Comparison of ENCODE assay signal across 18 cellular contexts in the genomic region with DNA sequence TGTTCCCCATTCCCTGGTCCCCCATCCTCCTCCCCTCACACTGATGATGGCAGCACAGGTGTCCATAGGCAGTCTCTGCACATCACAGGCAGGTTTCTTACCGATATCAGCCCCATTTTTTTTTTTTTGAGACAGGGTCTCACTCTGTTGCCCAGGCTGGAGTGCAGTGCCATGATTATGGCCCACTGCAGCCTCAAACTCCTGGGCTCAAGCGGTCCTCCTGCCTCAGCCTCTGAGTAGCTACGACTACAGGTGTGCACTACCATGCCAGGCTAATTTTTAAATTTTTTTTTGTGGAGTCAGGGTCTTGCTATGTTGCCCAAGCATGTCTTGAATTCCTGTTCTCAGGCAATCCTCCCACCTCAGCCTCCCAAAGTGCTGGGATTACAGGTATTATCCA. TPM values are rescaled to one million over a fixed set of nuclear protein-coding genes. Genes with fewer than 3 reads are reported as not detected.
DNase-seq lines count a peak whose midpoint lies in the region; ATAC-seq and TF ChIP-seq lines count a peak whose summit lies in the region.
"Had no signal": no experiment of that assay in that cellular context is flagged by ENCODE, and none has a peak within 500 bp of the region (broad histone marks: within the 10 kb centered on the region; RNA-seq: fewer than 3 reads in every experiment).

No MANE protein-coding gene starts in this region.

- H3K27ac ChIP-seq in dorsolateral prefrontal cortex (peak overlapping the region in 33 of 59 donors; percentile 2 to 99 (median 47)), gastrocnemius medialis (peak overlapping the region in 3 of 4 donors; percentile 65 to 97 (median 70))
- H3K27ac ChIP-seq: 22Rv1; BLaER1 treated with 17β-estradiol and CSF1 and Interleukin-3, amounts not matched to agents 10 nM and 100 nM had no signal

- no peak overlapping the region for H3K4me3 ChIP-seq in dorsolateral prefrontal cortex
- no peak overlapping the region for H3K4me3 ChIP-seq in gastrocnemius medialis
- no peak overlapping the region for H3K4me3 ChIP-seq in HAP-1
- H3K4me3 ChIP-seq: BLaER1 treated with 17β-estradiol and CSF1 and Interleukin-3, amounts not matched to agents 10 nM and 100 nM; GM23338 had no signal

- H3K27ac Mint-ChIP-seq in CD14-positive monocyte: peak overlapping the region; percentile 15 to 90 (median 79)
- H3K27ac Mint-ChIP-seq: GM23338 had no signal

- peaks cover 0 to 39% of the 10 kb centered on the region in 2 donors for H3K36me3 ChIP-seq in gastrocnemius medialis
- no peaks in the 10 kb centered on the region for H3K36me3 ChIP-seq in HAP-1 (replicated peaks)
- H3K36me3 ChIP-seq: BE2C had no signal

- intact Hi-C loops in CD14-positive monocyte (cut with micrococcal nuclease): no loop called here
- intact Hi-C loops in dorsolateral prefrontal cortex (cut with DNase I): no loop called here
- intact Hi-C loops in gastrocnemius medialis (cut with DNase I; ENCODE audit: low total_unique reads): no loop called here

- peaks cover 54% of the 10 kb centered on the region for H3K4me1 Mint-ChIP-seq in CD14-positive monocyte
- H3K4me1 Mint-ChIP-seq: CD4-positive, alpha-beta memory T cell; GM23338; H9 had no signal

- H3K36me3 Mint-ChIP-seq in CD14-positive monocyte: peaks cover 55 to 87% of the 10 kb centered on the region in 2 donors
- H3K36me3 Mint-ChIP-seq: CD4-positive, alpha-beta memory T cell had no signal

- in situ Hi-C loops in gastrocnemius medialis (cut with MboI; ENCODE audit: low sequenced_read_pairs in 4 of 4) (no loop called here), HAP-1 (cut with MboI; ENCODE audit: low sequenced_read_pairs) (no loop called here)

- no peak for TF ChIP-seq CTCF in CD14-positive monocyte (IDR thresholded peaks at IDR 0.05)
- TF ChIP-seq CTCF in dorsolateral prefrontal cortex (IDR thresholded peaks at IDR 0.05 in 54 of 56, conservative IDR thresholded peaks at IDR 0.05 in 2 of 56; ENCODE audit: low read depth in 1 of 56, partially characterized antibody in 56 of 56): no peak
- TF ChIP-seq CTCF in gastrocnemius medialis (IDR thresholded peaks at IDR 0.05 in 4 of 5, conservative IDR thresholded peaks at IDR 0.05 in 1 of 5): no peak
- TF ChIP-seq CTCF in omental fat pad (IDR thresholded peaks at IDR 0.05): no peak

- DNase-seq in CD14-positive monocyte (ENCODE audit: low spot score): no peak
- DNase-seq in dorsolateral prefrontal cortex: no peak
- DNase-seq in gastrocnemius medialis: no peak
- no peak for DNase-seq in HAP-1 (ENCODE audit: low spot score in 2 of 2)
- DNase-seq in stimulated activated naive CD8-positive, alpha-beta T cell treated with anti-CD3 and anti-CD28 coated beads, Interleukin-15, Interleukin-2, amounts not matched to agents 100 U/mL and 50 U/mL, for 24 hours: no peak
- no peak for DNase-seq in omental fat pad (ENCODE audit: low spot score)
- DNase-seq: BE2C; Calu3; CD4-positive, alpha-beta memory T cell; COR-L47; DMS53; DMS79 treated with DMSO at 0.1 percent for 48 hours; GF-D8; H9 had no signal

- H3K9me3 ChIP-seq in gastrocnemius medialis: no peaks in the 10 kb centered on the region
- H3K9me3 ChIP-seq in HAP-1: no peaks in the 10 kb centered on the region
- H3K9me3 ChIP-seq: BE2C had no signal

- TF ChIP-seq POLR2A in gastrocnemius medialis (IDR thresholded peaks at IDR 0.05): no peak

- H3K27me3 ChIP-seq in dorsolateral prefrontal cortex (no peaks in the 10 kb centered on the region), gastrocnemius medialis (no peaks in the 10 kb centered on the region), HAP-1 (ENCODE audit: low read depth) (no peaks in the 10 kb centered on the region)
- H3K27me3 ChIP-seq: BE2C; BLaER1 treated with 17β-estradiol and CSF1 and Interleukin-3, amounts not matched to agents 10 nM and 100 nM had no signal

- H3K27me3 Mint-ChIP-seq in CD14-positive monocyte (ENCODE audit: low read depth in 3 of 3): peaks cover 0 to 6% (median 0%) of the 10 kb centered on the region in 3 donors

- no peak for ATAC-seq in gastrocnemius medialis
- ATAC-seq in stimulated activated naive CD8-positive, alpha-beta T cell treated with anti-CD3 and anti-CD28 coated beads, Interleukin-15, Interleukin-2, amounts not matched to agents 100 U/mL and 50 U/mL, for 24 hours: no peak
- ATAC-seq in omental fat pad (ENCODE audit: low FRiP score): no peak
- ATAC-seq: GM23338 had no signal

- H3K4me1 ChIP-seq in gastrocnemius medialis (peaks cover 19 to 29% of the 10 kb centered on the region in 2 donors), HAP-1 (no peaks in the 10 kb centered on the region)
- H3K4me1 ChIP-seq: BE2C had no signal

- H3K9me3 Mint-ChIP-seq in CD14-positive monocyte: peaks cover 0 to 3% (median 0%) of the 10 kb centered on the region in 7 donors
- H3K9me3 Mint-ChIP-seq: CD4-positive, alpha-beta memory T cell; GM23338; H9 had no signal

- no peak overlapping the region for H3K4me3 Mint-ChIP-seq in CD14-positive monocyte
- H3K4me3 Mint-ChIP-seq: GM23338, H9 had no signal

RNA-seq across cellular contexts. Expression of gene SDHB, which starts 28.9 kb away (rescaled TPM):
- polyA plus RNA-seq in CD14-positive monocyte: 100 to 1,000 TPM; 241 to 275 TPM
- total RNA-seq in dorsolateral prefrontal cortex (100 to 1,000 TPM in 9 of 120 experiments, 10 to 100 TPM in 111; 48.8 to 115 (median 83.6) TPM), gastrocnemius medialis (100 to 1,000 TPM; 238 to 405 (median 328) TPM), omental fat pad (100 to 1,000 TPM in 3 of 4 donors, 10 to 100 TPM in 1; 84.2 to 128 (median 117) TPM)

RNA-seq across cellular contexts. Expression of gene PADI2, which starts 36.5 kb away (rescaled TPM):
- polyA plus RNA-seq in CD14-positive monocyte: 10 to 100 TPM; 18.6 to 61.7 TPM
- total RNA-seq in dorsolateral prefrontal cortex (100 to 1,000 TPM in 75 of 120 experiments, 10 to 100 TPM in 45; 50.7 to 418 (median 112) TPM), gastrocnemius medialis (100 to 1,000 TPM; 156 to 176 (median 171) TPM), omental fat pad (10 to 100 TPM in 1 of 4 donors, 1 to 10 TPM in 2, under 1 TPM in 1; 0.37 to 19.9 (median 1.6) TPM)
- polyA plus RNA-seq: AG04450; CD4-positive, alpha-beta memory T cell had no signal
